Comparison of ENCODE assay signal across 8 cellular contexts in the genomic region with DNA sequence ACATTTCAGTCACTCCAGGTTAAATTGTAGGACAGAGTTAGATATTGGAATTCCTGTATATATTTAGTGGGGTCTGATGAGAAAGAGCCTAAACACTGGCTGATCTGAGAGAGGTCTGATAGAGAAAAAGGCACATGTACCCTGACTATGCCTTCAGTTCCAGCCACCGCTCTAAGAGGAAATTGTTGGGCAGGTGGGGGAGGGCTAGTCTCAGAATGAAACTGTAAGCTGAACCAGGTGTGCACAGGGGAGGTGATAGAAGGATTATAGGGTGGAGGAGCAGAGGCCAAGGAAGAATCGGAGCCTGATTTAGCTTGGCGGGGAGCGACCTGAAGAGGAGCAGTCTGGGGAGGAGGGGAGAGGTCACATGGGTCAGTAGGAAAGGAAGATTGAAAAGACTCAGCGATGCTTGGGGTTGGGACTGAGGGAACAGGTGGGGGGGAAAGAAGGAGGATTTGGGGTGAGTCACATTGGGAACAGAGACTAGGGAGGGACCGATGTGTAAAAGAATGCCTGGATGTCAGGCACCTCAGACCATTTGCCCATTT.
DNase-seq lines count a peak whose midpoint lies in the region; ATAC-seq, FAIRE-seq and TF ChIP-seq lines count a peak whose summit lies in the region.
"Not testable (repeated sequence)": the region's sequence is repeated elsewhere in the genome, so short reads cannot be mapped to it uniquely, and the experiment has no call there.

No MANE protein-coding gene starts in this region.

- intact Hi-C loops in mucosa of descending colon (cut with DNase I, micrococcal nuclease) = not testable (repeated sequence)

- H3K27ac Mint-ChIP-seq in activated naive CD8-positive, alpha-beta T cell treated with anti-CD3 and anti-CD28 coated beads for 36 hours = peak overlapping the region; percentile 94

- ATAC-seq in mucosa of descending colon = peak; percentile 76
- ATAC-seq in stimulated activated naive CD8-positive, alpha-beta T cell treated with anti-CD3 and anti-CD28 coated beads, Interleukin-15, Interleukin-2, amounts not matched to agents 100 U/mL and 50 U/mL, for 24 hours = peak; percentile 26

- not testable (repeated sequence) for TF ChIP-seq POLR2A in GM12891 (IDR thresholded peaks at IDR 0.05; ENCODE audit: low read depth, low read length)

- not testable (repeated sequence) for TF ChIP-seq CTCF in mucosa of descending colon (IDR thresholded peaks at IDR 0.05)

- H3K4me3 ChIP-seq in mucosa of descending colon = not testable (repeated sequence)

- not testable (repeated sequence) for H3K4me1 ChIP-seq in mucosa of descending colon (ENCODE audit: low read depth)

- FAIRE-seq in GM12891 (lab: Jason Lieb, UNC) = peak; percentile 68

- not testable (repeated sequence) for DNase-seq in GM12891 (ENCODE audit: insufficient read length, low spot score)
- DNase-seq in T-helper 1 cell (peak in 3 of 5 donors; percentile 9 to 37 (median 10)), mucosa of descending colon (peak in 2 of 3 donors; percentile 40 to 71)
- DNase-seq in activated CD4-positive, alpha-beta T cell treated with anti-CD3 and anti-CD28 coated beads, Interleukin-2, amount 50 U/mL, for 48 hours = peak; percentile 24 to 33
- peak; percentile 43 to 50 for DNase-seq in activated T-cell treated with anti-CD3 and anti-CD28 coated beads, Interleukin-2, amount 50 U/mL, for 48 hours
- DNase-seq in activated naive CD8-positive, alpha-beta T cell treated with anti-CD3 and anti-CD28 coated beads for 36 hours = peak; percentile 46
- DNase-seq in stimulated activated CD4-positive, alpha-beta T cell treated with anti-CD3 and anti-CD28 coated beads, Interleukin-1b, Interleukin-23, amount 100 ng/mL, for 48 hours = peak; percentile 19
- DNase-seq in stimulated activated naive CD8-positive, alpha-beta T cell treated with anti-CD3 and anti-CD28 coated beads, Interleukin-15, Interleukin-2, amounts not matched to agents 100 U/mL and 50 U/mL, for 24 hours = peak; percentile 26

- H3K36me3 ChIP-seq in mucosa of descending colon (ENCODE audit: low read depth) = not testable (repeated sequence)

- H3K27me3 Mint-ChIP-seq in activated naive CD8-positive, alpha-beta T cell treated with anti-CD3 and anti-CD28 coated beads for 36 hours = not testable (repeated sequence)

- H3K36me3 Mint-ChIP-seq in activated naive CD8-positive, alpha-beta T cell treated with anti-CD3 and anti-CD28 coated beads for 36 hours = peaks cover 12% of the 10 kb centered on the region

- peaks cover 38% of the 10 kb centered on the region for H3K4me1 Mint-ChIP-seq in activated naive CD8-positive, alpha-beta T cell treated with anti-CD3 and anti-CD28 coated beads for 36 hours

- not testable (repeated sequence) for H3K9me3 Mint-ChIP-seq in activated naive CD8-positive, alpha-beta T cell treated with anti-CD3 and anti-CD28 coated beads for 36 hours

- H3K4me3 Mint-ChIP-seq in activated naive CD8-positive, alpha-beta T cell treated with anti-CD3 and anti-CD28 coated beads for 36 hours = peak overlapping the region; percentile 74

- H3K9me3 ChIP-seq in mucosa of descending colon = not testable (repeated sequence)
